Comparison of ENCODE assay signal across 8 cellular contexts in genomic region chr1:214068979-214069378, GRCh38.
"Had no signal": no experiment of that assay in that cellular context is flagged by ENCODE, and none has a peak within 500 bp of the region (broad histone marks: within the 10 kb centered on the region; RNA-seq: fewer than 3 reads in every experiment).

No MANE protein-coding gene starts in this region.

- H3K4me3 ChIP-seq: GM12878 had no signal

- FAIRE-seq: G401.6, GM12878, GM12891, GM12892, GM18507, GM19239 had no signal

- ATAC-seq: GM12878 had no signal

- DNase-seq: GDM1, GF-D8 had no signal
